Comparison of ENCODE assay signal across 16 cellular contexts in genomic region chr4:27844359-27844758, GRCh38.
DNase-seq lines count a peak whose midpoint lies in the region; ATAC-seq and TF ChIP-seq lines count a peak whose summit lies in the region.
"Had no signal": no experiment of that assay in that cellular context is flagged by ENCODE, and none has a peak within 500 bp of the region (broad histone marks: within the 10 kb centered on the region; RNA-seq: fewer than 3 reads in every experiment).

No MANE protein-coding gene starts in this region.

- no peak overlapping the region for H3K4me3 ChIP-seq in fibroblast of mammary gland (ENCODE audit: control insufficient read depth, low read depth, low read length)
- H3K4me3 ChIP-seq: GM12878, GM23248, HAP-1 had no signal

- DNase-seq in HS-5 (ENCODE audit: low read depth) = peak; percentile 61
- peak; percentile 25 for DNase-seq in fibroblast of mammary gland (ENCODE audit: low read depth)
- DNase-seq in middle frontal gyrus (ENCODE audit: extremely low spot score, low spot score) = peak; percentile 46
- DNase-seq in NCI-H146 (lab: John Stamatoyannopoulos, UW) = no peak
- no peak for DNase-seq in activated CD8-positive, alpha-beta memory T cell treated with anti-CD3 and anti-CD28 coated beads, Interleukin-2, amount 50 U/mL, for 4 hours
- DNase-seq in GM03348 (ENCODE audit: low spot score) = no peak
- DNase-seq: AML-193; Caco-2; CD4-positive, alpha-beta T cell; GF-D8; GM23248; KBM-7 had no signal

- ATAC-seq in GM21576 (IDR thresholded peaks at IDR 0.05; ENCODE audit: unreplicated experiment) = no peak
- ATAC-seq: GM12878, HepG2 had no signal

- no peak for TF ChIP-seq CTCF in fibroblast of mammary gland (conservative IDR thresholded peaks at IDR 0.05; ENCODE audit: control insufficient read depth, insufficient read depth, low read depth, low read length)

Comparison
In these comparisons a context has a peak if more than half of its experiments do, and no peak if none do; other contexts are left out.
1. DNase-seq: peak in HS-5 (single experiment), fibroblast of mammary gland (single experiment) and middle frontal gyrus (single experiment); none in NCI-H146 (single experiment), activated CD8-positive, alpha-beta memory T cell treated with anti-CD3 and anti-CD28 coated beads, Interleukin-2, amount 50 U/mL, for 4 hours (single experiment) and GM03348 (single experiment).